Comparison of ENCODE assay signal across 8 cellular contexts in genomic region chr20:62796699-62797491, GRCh38. TPM values are rescaled to one million over a fixed set of nuclear protein-coding genes. Genes with fewer than 3 reads are reported as not detected.
DNase-seq lines count a peak whose midpoint lies in the region; ATAC-seq, FAIRE-seq and TF ChIP-seq lines count a peak whose summit lies in the region.

No MANE protein-coding gene starts in this region.

- no peak for DNase-seq in IMR-90
- no peak for DNase-seq in astrocyte (ENCODE audit: low read depth)
- no peak for DNase-seq in suprapubic skin (ENCODE audit: low spot score in 2 of 2)
- DNase-seq in NCI-H510A (lab: John Stamatoyannopoulos, UW) = no peak
- DNase-seq in H4 (ENCODE audit: low spot score) = no peak
- DNase-seq in SW 1271 (lab: John Stamatoyannopoulos, UW) = no peak

- H3K4me1 ChIP-seq in IMR-90 (ENCODE audit: control insufficient read depth, insufficient read depth, low read length) (peaks cover 21% of the 10 kb centered on the region), astrocyte (ENCODE audit: insufficient read depth, low read length) (peaks cover 38% of the 10 kb centered on the region), suprapubic skin (peaks cover 38% of the 10 kb centered on the region)

- peak overlapping the region; percentile 46; the same call in 1 of the 2 replicates for H2BK120ac ChIP-seq in IMR-90 (ENCODE audit: low read depth, low read length)

- H3K9me3 ChIP-seq in IMR-90 (ENCODE audit: control insufficient read depth, insufficient read depth, low read length) = no peaks in the 10 kb centered on the region
- no peaks in the 10 kb centered on the region for H3K9me3 ChIP-seq in astrocyte (ENCODE audit: insufficient read depth, low read depth, low read length)
- no peaks in the 10 kb centered on the region for H3K9me3 ChIP-seq in suprapubic skin

- intact Hi-C loops in IMR-90 (cut with micrococcal nuclease) = no loop called here

- H3K27ac ChIP-seq in IMR-90 (ENCODE audit: insufficient read depth, low read length) = peak overlapping the region; percentile 97
- H3K27ac ChIP-seq in astrocyte (ENCODE audit: low read depth, low read length) = peak overlapping the region; percentile 51
- peak overlapping the region; percentile 92 for H3K27ac ChIP-seq in layer of hippocampus (ENCODE audit: low read depth, low read length)
- peak overlapping the region; percentile 90 for H3K27ac ChIP-seq in suprapubic skin

- H3K27me3 Mint-ChIP-seq in astrocyte (ENCODE audit: low read depth, unreplicated experiment) = no peaks in the 10 kb centered on the region

- H2AFZ ChIP-seq in IMR-90 (replicated peaks; ENCODE audit: low read length, poor library complexity) (peak overlapping the region; percentile 95), astrocyte (ENCODE audit: low read depth, low read length) (peak overlapping the region; percentile 63)

- peak overlapping the region; percentile 86 for H3K14ac ChIP-seq in IMR-90 (replicated peaks; ENCODE audit: low read depth, low read length)

- H4K20me1 ChIP-seq in IMR-90 (ENCODE audit: insufficient read depth, low read length) = peaks cover 17% of the 10 kb centered on the region
- H4K20me1 ChIP-seq in astrocyte (ENCODE audit: insufficient read depth, low read length) = peaks cover 34% of the 10 kb centered on the region

- peak overlapping the region; percentile 68 for H2BK5ac ChIP-seq in IMR-90 (ENCODE audit: low read depth, low read length, poor library complexity, severe bottlenecking)

- WGBS in IMR-90 (ENCODE audit: extremely low coverage in 2 of 2, insufficient read length in 1 of 2), 2 experiments = 17% methylated on average over 17 of the region's 53 CpGs; no CpG with 5 or more reads in 1 of the 2 experiments
- WGBS in suprapubic skin = 61% methylated on average over 5 of the region's 53 CpGs

- no peak overlapping the region for H3K56ac ChIP-seq in IMR-90 (ENCODE audit: extremely low read depth, insufficient read depth, low read length)

- H3K27ac Mint-ChIP-seq in astrocyte (ENCODE audit: unreplicated experiment) = no peak overlapping the region

- H3K9me3 Mint-ChIP-seq in astrocyte (ENCODE audit: unreplicated experiment) = no peaks in the 10 kb centered on the region

- H3K27me3 ChIP-seq in IMR-90 (ENCODE audit: control insufficient read depth, insufficient read depth, low read length) = no peaks in the 10 kb centered on the region
- no peaks in the 10 kb centered on the region for H3K27me3 ChIP-seq in astrocyte (ENCODE audit: insufficient read depth, low read length)
- no peaks in the 10 kb centered on the region for H3K27me3 ChIP-seq in layer of hippocampus (ENCODE audit: control insufficient read depth, insufficient read depth, low read length)
- H3K27me3 ChIP-seq in suprapubic skin = no peaks in the 10 kb centered on the region

- peak overlapping the region; percentile 93 for H3K9ac ChIP-seq in IMR-90 (ENCODE audit: low read depth, low read length)
- H3K9ac ChIP-seq in astrocyte (ENCODE audit: low read length) = peak overlapping the region; percentile 79

- no peak overlapping the region; the same call in 1 of the 2 replicates for H4K5ac ChIP-seq in IMR-90 (ENCODE audit: low read depth, low read length)

- peaks cover 32% of the 10 kb centered on the region for H3K36me3 ChIP-seq in IMR-90 (ENCODE audit: control insufficient read depth, insufficient read depth, low read length)
- H3K36me3 ChIP-seq in astrocyte (ENCODE audit: insufficient read depth, low read length) = peaks cover 7% of the 10 kb centered on the region
- H3K36me3 ChIP-seq in suprapubic skin = peaks cover 39% of the 10 kb centered on the region

- peak overlapping the region; percentile 84 for H3K4me3 Mint-ChIP-seq in astrocyte (ENCODE audit: unreplicated experiment)

- H3K23ac ChIP-seq in IMR-90 (ENCODE audit: low read depth, low read length) = peak overlapping the region; percentile 85; the same call in 1 of the 2 replicates

- H2AK5ac ChIP-seq in IMR-90 (ENCODE audit: low read depth, low read length) = peak overlapping the region; percentile 91

- peaks cover 21% of the 10 kb centered on the region for H3K4me1 Mint-ChIP-seq in astrocyte (ENCODE audit: low read depth, unreplicated experiment)

- peak overlapping the region; percentile 83 for H3K4ac ChIP-seq in IMR-90 (ENCODE audit: low read depth, low read length)

- no peak overlapping the region for H2BK20ac ChIP-seq in IMR-90 (ENCODE audit: low read depth, low read length)

- H3K79me2 ChIP-seq in astrocyte (ENCODE audit: insufficient read depth, low read length) = peaks cover 13% of the 10 kb centered on the region

- ATAC-seq in IMR-90 (ENCODE audit: low read depth) (peak; percentile 21; the same call in 1 of the 2 replicates), GM19324 (IDR thresholded peaks at IDR 0.05; ENCODE audit: low FRiP score, unreplicated experiment) (no peak)

- TF ChIP-seq CTCF in IMR-90 (conservative IDR thresholded peaks at IDR 0.05; ENCODE audit: low read depth, low read length) (no peak), astrocyte (IDR thresholded peaks at IDR 0.05; ENCODE audit: insufficient read depth, low read depth, low read length) (no peak), suprapubic skin (IDR thresholded peaks at IDR 0.05) (no peak)

- H3K9me1 ChIP-seq in IMR-90 (ENCODE audit: insufficient read depth, low read length) = peaks cover 14% of the 10 kb centered on the region

- TF ChIP-seq POLR2A in IMR-90 (IDR thresholded peaks at IDR 0.05; ENCODE audit: low read depth, low read length) (no peak), suprapubic skin (IDR thresholded peaks at IDR 0.05) (no peak)

- no peak for FAIRE-seq in astrocyte (lab: Jason Lieb, UNC)

- no peak for TF ChIP-seq EP300 in suprapubic skin (IDR thresholded peaks at IDR 0.05)

- peaks cover 11 to 19% of the 10 kb centered on the region in 2 experiments for H3K79me1 ChIP-seq in IMR-90 (ENCODE audit: low read depth in 1 of 2, low read length in 2 of 2)

- no peak overlapping the region for H2BK15ac ChIP-seq in IMR-90 (ENCODE audit: low read depth, low read length)

- H3K4me2 ChIP-seq in IMR-90 (ENCODE audit: low read depth, low read length) (peak overlapping the region; percentile 98), astrocyte (ENCODE audit: low read length) (peak overlapping the region; percentile 97)

- POLR2A ChIA-PET in IMR-90 (lab: Charles Lee; ENCODE audit: unreplicated experiment) = interaction anchor here (0.6 kb wide), 1 partner anchor 18 kb away, joined by 3 read pairs; no protein-coding TSS in a partner anchor

- in situ Hi-C loops in IMR-90 (cut with MboI; ENCODE audit: low sequenced_read_pairs) = no loop called here

- BruUV-seq in IMR-90 (replicated peaks; lab: Mats Ljungman, UMichigan) = no TSS peak

- TF ChIP-seq RAD21 in IMR-90 (IDR thresholded peaks at IDR 0.05; ENCODE audit: low read length) = no peak

- H4K8ac ChIP-seq in IMR-90 (ENCODE audit: low read depth in 2 of 2, low read length in 2 of 2) = peak overlapping the region in 1 of 2 experiments; percentile 91; a peak in 2 of 4 replicates

- dilution Hi-C loops in IMR-90 (cut with HindIII; ENCODE audit: low sequenced_read_pairs, unreplicated experiment) = no loop called here

- no peak overlapping the region for H3K18ac ChIP-seq in IMR-90 (ENCODE audit: low read depth, low read length)

- CTCF ChIA-PET in IMR-90 (lab: Yijun Ruan, JAX) = interaction anchor here (0.6 kb wide), 1 partner anchor 1546 kb away, joined by 3 read pairs; no protein-coding TSS in a partner anchor

- H2AK9ac ChIP-seq in IMR-90 (replicated peaks; ENCODE audit: low read depth, low read length, poor library complexity) = peak overlapping the region; percentile 90

- peak overlapping the region; percentile 65; the same call in 1 of the 2 replicates for H4K91ac ChIP-seq in IMR-90 (ENCODE audit: insufficient read depth, low read depth, low read length)

- H3K4me3 ChIP-seq in IMR-90 (ENCODE audit: insufficient read depth, low read depth, low read length) = peak overlapping the region; percentile 96
- peak overlapping the region; percentile 70 for H3K4me3 ChIP-seq in astrocyte (ENCODE audit: insufficient read depth, low read depth, low read length)
- H3K4me3 ChIP-seq in suprapubic skin = peak overlapping the region; percentile 84

- peaks cover 18% of the 10 kb centered on the region for H3K36me3 Mint-ChIP-seq in astrocyte (ENCODE audit: low read depth, unreplicated experiment)

TF ChIP-seq in IMR-90, 13 proteins besides CTCF, POLR2A, EP300 and RAD21 (continues in another document):
- no peak for TF ChIP-seq BHLHE40 (IDR thresholded peaks at IDR 0.05; ENCODE audit: low read depth, low read length)
- no peak for TF ChIP-seq CEBPB (IDR thresholded peaks at IDR 0.05; ENCODE audit: low read depth, low read length)
- no peak for TF ChIP-seq SMC3 (IDR thresholded peaks at IDR 0.05; ENCODE audit: low read depth, low read length)
- no peak for TF ChIP-seq MAZ (IDR thresholded peaks at IDR 0.05; ENCODE audit: borderline replicate concordance, low read depth, low read length)
- no peak for TF ChIP-seq NFE2L2 (IDR thresholded peaks at IDR 0.05; ENCODE audit: low read depth, low read length)
- no peak for TF ChIP-seq CHD1 (IDR thresholded peaks at IDR 0.05; ENCODE audit: low read depth, low read length)

RNA-seq across cellular contexts. Expression of gene MRGBP, which starts 0.6 kb away (rescaled TPM):
- total RNA-seq in IMR-90 (2012; rRNA removed) (18.3 and 21.9 TPM in 2 replicates), astrocyte (18.7 and 19.3 TPM in 2 replicates), suprapubic skin (10 to 100 TPM in 3 of 4 donors, 1 to 10 TPM in 1; 10.0 to 13.3 (median 11.7) TPM)
- 15.5 and 17.7 TPM in 2 replicates for polyA plus RNA-seq in IMR-90 (2012; rRNA removed)
- polyA plus RNA-seq in IMR-90 (2012; cell fraction: cytosol; rRNA removed) = 14.9 and 16.0 TPM in 2 replicates
- 21.4 and 23.1 TPM in 2 replicates for polyA plus RNA-seq in IMR-90 (2012; cell fraction: nucleus; rRNA removed; ENCODE audit: low replicate concordance)
- total RNA-seq in H4 (2014; rRNA removed; shearing (Covaris generic)) = 33.9 and 34.2 TPM in 2 replicates

RNA-seq across cellular contexts. Expression of gene OGFR, which starts 7.7 kb away (rescaled TPM):
- total RNA-seq in IMR-90 (2012; rRNA removed) = 22.4 and 26.9 TPM in 2 replicates
- polyA plus RNA-seq in IMR-90 (2012; rRNA removed) = 30.1 and 38.2 TPM in 2 replicates
- 45.5 and 52.1 TPM in 2 replicates for polyA plus RNA-seq in IMR-90 (2012; cell fraction: cytosol; rRNA removed)
- 73.9 and 106 TPM in 2 replicates for polyA plus RNA-seq in IMR-90 (2012; cell fraction: nucleus; rRNA removed; ENCODE audit: low replicate concordance)
- 93.4 and 96.5 TPM in 2 replicates for total RNA-seq in astrocyte
- 10 to 100 TPM; 32.1 to 54.1 (median 42.5) TPM for total RNA-seq in suprapubic skin
- 30.9 and 43.8 TPM in 2 replicates for total RNA-seq in H4 (2014; rRNA removed; shearing (Covaris generic))

RNA-seq across cellular contexts. Expression of gene COL9A3, which starts 20.0 kb away (rescaled TPM):
- total RNA-seq in IMR-90 (2012; rRNA removed) = 0.28 and 0.36 TPM in 2 replicates
- 1.4 TPM in 2 replicates for polyA plus RNA-seq in IMR-90 (2012; rRNA removed)
- polyA plus RNA-seq in IMR-90 (2012; cell fraction: cytosol; rRNA removed) = 2.3 and 2.9 TPM in 2 replicates
- polyA plus RNA-seq in IMR-90 (2012; cell fraction: nucleus; rRNA removed; ENCODE audit: low replicate concordance) = 11.3 and 14.6 TPM in 2 replicates
- 43.0 and 54.3 TPM in 2 replicates for total RNA-seq in astrocyte
- 10 to 100 TPM in 1 of 4 donors, 1 to 10 TPM in 3; 6.1 to 11.3 (median 8.1) TPM for total RNA-seq in suprapubic skin
- total RNA-seq in H4 (2014; rRNA removed; shearing (Covaris generic)) = not detected in 2 replicates
